1 cellular context compared by ENCODE assay signal in the genomic region with DNA sequence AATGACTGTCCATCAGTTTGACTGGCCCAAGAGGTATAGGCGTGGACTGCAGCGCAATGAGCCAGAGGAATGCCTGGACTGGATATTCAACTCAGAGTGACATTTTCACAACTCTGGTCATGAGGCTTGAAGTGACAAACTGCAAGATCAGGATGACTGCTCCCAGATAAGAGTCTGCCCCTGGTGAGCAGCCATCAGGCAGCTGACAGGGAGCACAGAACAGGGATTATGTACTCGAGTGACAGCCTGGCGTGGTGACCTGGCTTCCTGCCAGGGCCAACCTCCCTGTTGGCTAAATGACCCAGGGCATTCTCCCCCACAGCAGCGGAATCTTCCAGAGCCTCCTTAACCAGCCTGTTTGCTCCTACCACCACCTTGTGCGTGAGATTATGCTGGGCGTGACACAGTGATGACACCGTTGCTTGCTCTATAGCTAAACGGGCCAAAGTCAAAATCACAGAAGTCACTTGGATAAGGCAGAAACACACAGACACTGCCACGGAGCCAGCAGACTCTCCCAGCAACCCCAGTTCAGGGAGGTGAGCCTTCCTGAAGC.
A peak's percentile ranks its signal among the peaks of the same experiment; 100 is the strongest.
TF ChIP-seq lines count a peak whose summit lies in the region.

No MANE protein-coding gene starts in this region.

TF ChIP-seq in K562, 482 proteins besides CTCF, POLR2A, EP300 and RAD21 (continued from another document and continues in another):
- TF ChIP-seq CHD7 (IDR thresholded peaks at IDR 0.05; ENCODE audit: low read depth, low read length) (no peak), TBL1XR1 (IDR thresholded peaks at IDR 0.05; ENCODE audit: low read length in 2 of 2) (peak in 1 of 2 experiments; percentile 53; a peak in 2 of 4 replicates), SNAPC5 (CRISPR knock-in tag; IDR thresholded peaks at IDR 0.05) (no peak), PREB (CRISPR knock-in tag; IDR thresholded peaks at IDR 0.05) (no peak), PPARD (CRISPR knock-in tag; IDR thresholded peaks at IDR 0.05) (no peak), DMBX1 (CRISPR knock-in tag; IDR thresholded peaks at IDR 0.05; ENCODE audit: borderline replicate concordance) (peak; percentile 69; the same call in 1 of the 2 replicates), ARID3A (IDR thresholded peaks at IDR 0.05; ENCODE audit: borderline replicate concordance, low read depth, low read length) (no peak; the same call in 1 of the 2 replicates), ILK (tag; IDR thresholded peaks at IDR 0.05; ENCODE audit: borderline replicate concordance, low read depth) (no peak), ZNF316 (IDR thresholded peaks at IDR 0.05) (peak; percentile 59), TAL1 (IDR thresholded peaks at IDR 0.05) (peak; percentile 54; the same call in 1 of the 2 replicates), MTA3 (IDR thresholded peaks at IDR 0.05; ENCODE audit: borderline replicate concordance) (peak; percentile 89), NRF1 (conservative IDR thresholded peaks at IDR 0.05 in 1 of 2, IDR thresholded peaks at IDR 0.05 in 1 of 2) (peak; percentile 58 to 70; a peak in 3 of 4 replicates), ATF6 (CRISPR knock-in tag; IDR thresholded peaks at IDR 0.05) (no peak), GABPB2 (CRISPR knock-in tag; conservative IDR thresholded peaks at IDR 0.05) (no peak), STAT5A (IDR thresholded peaks at IDR 0.05; ENCODE audit: borderline replicate concordance, low read length) (peak; percentile 45; the same call in 1 of the 2 replicates), GABPB1 (CRISPR knock-in tag; IDR thresholded peaks at IDR 0.05) (no peak), ZNF695 (CRISPR knock-in tag; IDR thresholded peaks at IDR 0.05) (no peak), ZNF318 (IDR thresholded peaks at IDR 0.05; ENCODE audit: borderline replicate concordance in 1 of 2, low read depth in 1 of 2) (peak in 1 of 2 experiments; percentile 88; a peak in 2 of 4 replicates), L3MBTL2 (IDR thresholded peaks at IDR 0.05) (peak; percentile 84)
- TF ChIP-seq, protein P1, sequence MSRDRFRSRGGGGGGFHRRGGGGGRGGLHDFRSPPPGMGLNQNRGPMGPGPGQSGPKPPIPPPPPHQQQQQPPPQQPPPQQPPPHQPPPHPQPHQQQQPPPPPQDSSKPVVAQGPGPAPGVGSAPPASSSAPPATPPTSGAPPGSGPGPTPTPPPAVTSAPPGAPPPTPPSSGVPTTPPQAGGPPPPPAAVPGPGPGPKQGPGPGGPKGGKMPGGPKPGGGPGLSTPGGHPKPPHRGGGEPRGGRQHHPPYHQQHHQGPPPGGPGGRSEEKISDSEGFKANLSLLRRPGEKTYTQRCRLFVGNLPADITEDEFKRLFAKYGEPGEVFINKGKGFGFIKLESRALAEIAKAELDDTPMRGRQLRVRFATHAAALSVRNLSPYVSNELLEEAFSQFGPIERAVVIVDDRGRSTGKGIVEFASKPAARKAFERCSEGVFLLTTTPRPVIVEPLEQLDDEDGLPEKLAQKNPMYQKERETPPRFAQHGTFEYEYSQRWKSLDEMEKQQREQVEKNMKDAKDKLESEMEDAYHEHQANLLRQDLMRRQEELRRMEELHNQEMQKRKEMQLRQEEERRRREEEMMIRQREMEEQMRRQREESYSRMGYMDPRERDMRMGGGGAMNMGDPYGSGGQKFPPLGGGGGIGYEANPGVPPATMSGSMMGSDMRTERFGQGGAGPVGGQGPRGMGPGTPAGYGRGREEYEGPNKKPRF (IDR thresholded peaks at IDR 0.05; ENCODE audit: low read depth, low read length) = no peak
